In genomic region chr1:186240436-186240835, GRCh38 we compare ENCODE assay signal across 26 cellular contexts. TPM values are rescaled to one million over a fixed set of nuclear protein-coding genes. Genes with fewer than 3 reads are reported as not detected.
A peak's percentile ranks its signal among the peaks of the same experiment; 100 is the strongest.
DNase-seq lines count a peak whose midpoint lies in the region; ATAC-seq, FAIRE-seq and TF ChIP-seq lines count a peak whose summit lies in the region.
"Had no signal": no experiment of that assay in that cellular context is flagged by ENCODE, and none has a peak within 500 bp of the region (broad histone marks: within the 10 kb centered on the region; RNA-seq: fewer than 3 reads in every experiment).

No MANE protein-coding gene starts in this region.

- H3K27me3 Mint-ChIP-seq in activated T-helper 2 cell treated with anti-CD3 and anti-CD28 coated beads, Interferon-gamma antibody, Interleukin-2, Interleukin-4, amounts not matched to agents 10 μg/mL and 5 μg/mL and 100 μg/mL, durations not matched to agents 14 hours and 24 hours and 36 hours (ENCODE audit: low read depth): peaks cover 4% of the 10 kb centered on the region
- peaks cover 7% of the 10 kb centered on the region for H3K27me3 Mint-ChIP-seq in activated CD4-positive, alpha-beta T cell treated with anti-CD3 and anti-CD28 coated beads for 36 hours

- H3K4me3 ChIP-seq in bronchial epithelial cell (ENCODE audit: low read depth, low read length): no peak overlapping the region
- H3K4me3 ChIP-seq in keratinocyte (ENCODE audit: control insufficient read depth in 2 of 3, extremely low read depth in 1 of 3, insufficient read depth in 2 of 3, low read depth in 1 of 3, low read length in 3 of 3): no peak overlapping the region
- H3K4me3 ChIP-seq: A549; BLaER1 treated with 17β-estradiol and CSF1 and Interleukin-3, amounts not matched to agents 10 nM and 100 nM; GM12878; GM23338 had no signal

- no peak overlapping the region for H3K4me3 Mint-ChIP-seq in activated T-helper 2 cell treated with anti-CD3 and anti-CD28 coated beads, Interferon-gamma antibody, Interleukin-2, Interleukin-4, amounts not matched to agents 10 μg/mL and 5 μg/mL and 100 μg/mL, durations not matched to agents 14 hours and 24 hours and 36 hours (ENCODE audit: low read depth)
- no peak overlapping the region for H3K4me3 Mint-ChIP-seq in activated CD4-positive, alpha-beta T cell treated with anti-CD3 and anti-CD28 coated beads for 36 hours
- H3K4me3 Mint-ChIP-seq: CD14-positive monocyte; CD4-positive, alpha-beta T cell; CD8-positive, alpha-beta memory T cell; GM23338; H9 had no signal

- no peak overlapping the region for H3K4me2 ChIP-seq in keratinocyte (ENCODE audit: control insufficient read depth, extremely low read depth, insufficient read depth, low read depth, low read length)
- H3K4me2 ChIP-seq: A549; BLaER1 treated with 17β-estradiol and CSF1 and Interleukin-3, amounts not matched to agents 10 nM and 100 nM; GM23338 had no signal

- no peak overlapping the region for H3K27ac Mint-ChIP-seq in activated T-helper 2 cell treated with anti-CD3 and anti-CD28 coated beads, Interferon-gamma antibody, Interleukin-2, Interleukin-4, amounts not matched to agents 10 μg/mL and 5 μg/mL and 100 μg/mL, durations not matched to agents 14 hours and 24 hours and 36 hours
- no peak overlapping the region for H3K27ac Mint-ChIP-seq in activated CD4-positive, alpha-beta T cell treated with anti-CD3 and anti-CD28 coated beads for 36 hours
- H3K27ac Mint-ChIP-seq: CD14-positive monocyte; CD4-positive, alpha-beta T cell; CD8-positive, alpha-beta memory T cell; GM23338; H9 had no signal

- dilution Hi-C loops in keratinocyte (cut with MboI; ENCODE audit: extremely low pct_ligation_motif_present, low sequenced_read_pairs): no loop called here

- ATAC-seq in activated CD4-positive, alpha-beta T cell treated with anti-CD3 and anti-CD28 coated beads for 36 hours: no peak
- ATAC-seq: A549, GM12878, GM23338, HCT116 had no signal

- TF ChIP-seq CTCF in bronchial epithelial cell (IDR thresholded peaks at IDR 0.05; ENCODE audit: insufficient read depth, low read length, severe bottlenecking): no peak
- no peak for TF ChIP-seq CTCF in keratinocyte (optimal IDR thresholded peaks at IDR 0.05 in 1 of 3, IDR thresholded peaks at IDR 0.05 in 1 of 3, conservative IDR thresholded peaks at IDR 0.05 in 1 of 3; ENCODE audit: extremely low read depth in 1 of 3, insufficient read depth in 2 of 3, low read length in 3 of 3)

- no peaks in the 10 kb centered on the region for H3K79me2 ChIP-seq in keratinocyte (ENCODE audit: control insufficient read depth, insufficient read depth, low read length)

- DNase-seq in HPDE6-E6E7 (ENCODE audit: extremely low spot score) (peak; percentile 10), bronchial epithelial cell (ENCODE audit: low read depth) (peak; percentile 73), keratinocyte (ENCODE audit: low read depth, low spot score) (no peak)
- DNase-seq in activated T-helper 2 cell treated with anti-CD3 and anti-CD28 coated beads, Interferon-gamma antibody, Interleukin-2, Interleukin-4, amounts not matched to agents 10 μg/mL and 5 μg/mL and 100 μg/mL, durations not matched to agents 14 hours and 24 hours and 36 hours (ENCODE audit: low spot score): no peak
- no peak for DNase-seq in activated CD4-positive, alpha-beta T cell treated with anti-CD3 and anti-CD28 coated beads for 36 hours
- no peak for DNase-seq in stimulated activated naive CD4-positive, alpha-beta T cell (lab: John Stamatoyannopoulos, UW)
- DNase-seq: 8988T; ACHN; AML-193; BE2C; CD4-positive, alpha-beta T cell; CD8-positive, alpha-beta memory T cell; DMS 273 treated with DMSO at 0.1 percent for 48 hours; DMS79; EL; GDM1; H9 had no signal

- no peaks in the 10 kb centered on the region for H3K4me1 Mint-ChIP-seq in activated T-helper 2 cell treated with anti-CD3 and anti-CD28 coated beads, Interferon-gamma antibody, Interleukin-2, Interleukin-4, amounts not matched to agents 10 μg/mL and 5 μg/mL and 100 μg/mL, durations not matched to agents 14 hours and 24 hours and 36 hours (ENCODE audit: low read depth)
- H3K4me1 Mint-ChIP-seq in activated CD4-positive, alpha-beta T cell treated with anti-CD3 and anti-CD28 coated beads for 36 hours: no peaks in the 10 kb centered on the region
- H3K4me1 Mint-ChIP-seq: CD14-positive monocyte; CD8-positive, alpha-beta memory T cell; GM23338 had no signal

- FAIRE-seq in bronchial epithelial cell (lab: Jason Lieb, UNC): no peak
- FAIRE-seq in keratinocyte (lab: Jason Lieb, UNC): peak; percentile 66
- FAIRE-seq: A549, D721Med, GM12878, GM19239 had no signal

- H3K9me3 ChIP-seq in keratinocyte (ENCODE audit: control insufficient read depth, low read depth, low read length): no peaks in the 10 kb centered on the region
- H3K9me3 ChIP-seq: A549, BE2C had no signal

- H2AFZ ChIP-seq in keratinocyte (ENCODE audit: control insufficient read depth, low read length): no peak overlapping the region
- H2AFZ ChIP-seq: GM23338 had no signal

- no peaks in the 10 kb centered on the region for H3K27me3 ChIP-seq in bronchial epithelial cell (ENCODE audit: control insufficient read depth, insufficient read depth, low read length)
- H3K27me3 ChIP-seq in keratinocyte (ENCODE audit: control insufficient read depth, extremely low read depth, insufficient read depth, low read length): no peaks in the 10 kb centered on the region
- H3K27me3 ChIP-seq: BE2C; BLaER1 treated with 17β-estradiol and CSF1 and Interleukin-3, amounts not matched to agents 10 nM and 100 nM had no signal

- H3K9ac ChIP-seq in keratinocyte (ENCODE audit: control insufficient read depth, extremely low read depth, insufficient read depth, low read length): no peak overlapping the region
- H3K9ac ChIP-seq: BLaER1 treated with 17β-estradiol and CSF1 and Interleukin-3, amounts not matched to agents 10 nM and 100 nM had no signal

- POLR2A ChIA-PET in activated CD4-positive, alpha-beta T cell treated with anti-CD3 and anti-CD28 coated beads for 36 hours (lab: Charles Lee): no interaction called here

- no peaks in the 10 kb centered on the region for H3K9me3 Mint-ChIP-seq in activated T-helper 2 cell treated with anti-CD3 and anti-CD28 coated beads, Interferon-gamma antibody, Interleukin-2, Interleukin-4, amounts not matched to agents 10 μg/mL and 5 μg/mL and 100 μg/mL, durations not matched to agents 14 hours and 24 hours and 36 hours
- no peaks in the 10 kb centered on the region for H3K9me3 Mint-ChIP-seq in activated CD4-positive, alpha-beta T cell treated with anti-CD3 and anti-CD28 coated beads for 36 hours (ENCODE audit: low read depth)
- H3K9me3 Mint-ChIP-seq: CD4-positive, alpha-beta T cell; GM23338; H9 had no signal

- H3K4me1 ChIP-seq in keratinocyte (ENCODE audit: control insufficient read depth, extremely low read depth, insufficient read depth, low read length): peaks cover 25% of the 10 kb centered on the region
- H3K4me1 ChIP-seq: BE2C; BLaER1 treated with 17β-estradiol and CSF1 and Interleukin-3, amounts not matched to agents 10 nM and 100 nM had no signal

- H4K20me1 ChIP-seq in keratinocyte (ENCODE audit: control insufficient read depth, extremely low read depth, insufficient read depth, low read length): no peaks in the 10 kb centered on the region
- H4K20me1 ChIP-seq: BLaER1 treated with 17β-estradiol and CSF1 and Interleukin-3, amounts not matched to agents 10 nM and 100 nM had no signal

- H3K9me1 ChIP-seq in keratinocyte (ENCODE audit: control insufficient read depth, extremely low read depth, insufficient read depth, low read length): no peaks in the 10 kb centered on the region

- H3K27ac ChIP-seq in keratinocyte (ENCODE audit: control insufficient read depth, insufficient read depth, low read length): no peak overlapping the region
- H3K27ac ChIP-seq: A549; BLaER1 treated with 17β-estradiol and CSF1 and Interleukin-3, amounts not matched to agents 10 nM and 100 nM had no signal

- CTCF ChIA-PET in activated CD4-positive, alpha-beta T cell treated with anti-CD3 and anti-CD28 coated beads for 36 hours (lab: Charles Lee): no interaction called here

- H3K36me3 ChIP-seq in bronchial epithelial cell (ENCODE audit: control insufficient read depth, insufficient read depth, low read length) (no peaks in the 10 kb centered on the region), keratinocyte (ENCODE audit: control insufficient read depth in 2 of 2, extremely low read depth in 1 of 2, insufficient read depth in 2 of 2, low read length in 2 of 2) (no peaks in the 10 kb centered on the region)
- H3K36me3 ChIP-seq: BE2C; BLaER1 treated with 17β-estradiol and CSF1 and Interleukin-3, amounts not matched to agents 10 nM and 100 nM had no signal

- intact Hi-C loops in activated T-helper 2 cell treated with anti-CD3 and anti-CD28 coated beads, Interferon-gamma antibody, Interleukin-2, Interleukin-4, amounts not matched to agents 10 μg/mL and 5 μg/mL and 100 μg/mL, durations not matched to agents 14 hours and 24 hours and 36 hours (cut with micrococcal nuclease): no loop called here
- intact Hi-C loops in activated CD4-positive, alpha-beta T cell treated with anti-CD3 and anti-CD28 coated beads for 36 hours (cut with DNase I, micrococcal nuclease): no loop called here

- no peaks in the 10 kb centered on the region for H3K36me3 Mint-ChIP-seq in activated T-helper 2 cell treated with anti-CD3 and anti-CD28 coated beads, Interferon-gamma antibody, Interleukin-2, Interleukin-4, amounts not matched to agents 10 μg/mL and 5 μg/mL and 100 μg/mL, durations not matched to agents 14 hours and 24 hours and 36 hours (ENCODE audit: low read depth)
- H3K36me3 Mint-ChIP-seq in activated CD4-positive, alpha-beta T cell treated with anti-CD3 and anti-CD28 coated beads for 36 hours (ENCODE audit: low read depth): no peaks in the 10 kb centered on the region
- H3K36me3 Mint-ChIP-seq: CD14-positive monocyte; CD8-positive, alpha-beta memory T cell had no signal

RNA-seq across cellular contexts. Expression of gene PRG4, which starts 55.6 kb away (rescaled TPM):
- total RNA-seq in bronchial epithelial cell: not detected in 2 replicates
- 0.04 to 0.05 TPM in 2 of 3 replicates, not detected in the other for polyA plus RNA-seq in keratinocyte
- polyA plus RNA-seq in keratinocyte (2011; ENCODE audit: low read depth): not detected
- polyA plus RNA-seq in keratinocyte (2011; cell fraction: cytosol; rRNA removed): not detected in 2 replicates
- polyA plus RNA-seq in keratinocyte (2011; cell fraction: nucleus; rRNA removed): not detected in 2 replicates
- polyA plus RNA-seq in keratinocyte (2012; ENCODE audit: low replicate concordance): 0.08 TPM in 1 of 2 replicates, not detected in the other
- polyA minus RNA-seq in keratinocyte: not detected in 3 replicates
- not detected for polyA minus RNA-seq in keratinocyte (2011; cell fraction: cytosol; rRNA and poly(A)+ RNA removed)
- not detected in 2 replicates for polyA minus RNA-seq in keratinocyte (2011; cell fraction: nucleus; rRNA and poly(A)+ RNA removed)
- total RNA-seq in activated T-helper 2 cell treated with anti-CD3 and anti-CD28 coated beads, Interferon-gamma antibody, Interleukin-2, Interleukin-4, amounts not matched to agents 10 μg/mL and 5 μg/mL and 100 μg/mL, durations not matched to agents 14 hours and 24 hours and 36 hours: 0.78 and 1.1 TPM in 2 replicates
- 1 to 10 TPM; 7.0 to 8.5 TPM for total RNA-seq in activated CD4-positive, alpha-beta T cell treated with anti-CD3 and anti-CD28 coated beads for 36 hours
- total RNA-seq: H4 had no signal
- polyA plus RNA-seq: CD14-positive monocyte had no signal

Comparison
In these comparisons a context has a peak if more than half of its experiments do, and no peak if none do; other contexts are left out.
1. DNase-seq: peak in HPDE6-E6E7 (single experiment) and bronchial epithelial cell (single experiment); none in keratinocyte (single experiment), activated T-helper 2 cell treated with anti-CD3 and anti-CD28 coated beads, Interferon-gamma antibody, Interleukin-2, Interleukin-4, amounts not matched to agents 10 μg/mL and 5 μg/mL and 100 μg/mL, durations not matched to agents 14 hours and 24 hours and 36 hours (single experiment), activated CD4-positive, alpha-beta T cell treated with anti-CD3 and anti-CD28 coated beads for 36 hours (single experiment) and stimulated activated naive CD4-positive, alpha-beta T cell (0 of 6).